In genomic region chr5:16855475-16855874, GRCh38 we compare ENCODE assay signal across 8 cellular contexts.
DNase-seq lines count a peak whose midpoint lies in the region; ATAC-seq and TF ChIP-seq lines count a peak whose summit lies in the region.
"Had no signal": no experiment of that assay in that cellular context is flagged by ENCODE, and none has a peak within 500 bp of the region (broad histone marks: within the 10 kb centered on the region; RNA-seq: fewer than 3 reads in every experiment).

No MANE protein-coding gene starts in this region.

- H3K4me3 ChIP-seq in HUES48 (ENCODE audit: low read depth, low read length) = no peak overlapping the region; the same call in 1 of the 2 replicates
- H3K4me3 ChIP-seq in fibroblast of mammary gland (ENCODE audit: control insufficient read depth, low read depth, low read length) = no peak overlapping the region
- no peak overlapping the region for H3K4me3 ChIP-seq in esophagus muscularis mucosa

- no peaks in the 10 kb centered on the region for H3K27me3 ChIP-seq in HUES48 (ENCODE audit: control insufficient read depth, insufficient read depth, low read length)
- H3K27me3 ChIP-seq in esophagus muscularis mucosa = no peaks in the 10 kb centered on the region

- H3K27ac ChIP-seq in HUES48 (ENCODE audit: low read depth, low read length) (peak overlapping the region; percentile 28), esophagus muscularis mucosa (replicated peaks in 1 of 4) (no peak overlapping the region)

- TF ChIP-seq POLR2A in esophagus muscularis mucosa (IDR thresholded peaks at IDR 0.05; ENCODE audit: low read depth) = no peak

- H3K9me3 ChIP-seq in HUES48 (ENCODE audit: control insufficient read depth, insufficient read depth, low read length) = no peaks in the 10 kb centered on the region
- H3K9me3 ChIP-seq in esophagus muscularis mucosa = peaks cover 0 to 9% (median 3%) of the 10 kb centered on the region in 4 donors

- DNase-seq in NCI-H82 treated with DMSO at 0.1 percent for 48 hours (lab: John Stamatoyannopoulos, UW; ENCODE audit: unreplicated experiment) (peak; percentile 92), fibroblast of mammary gland (ENCODE audit: low read depth) (peak; percentile 68), retina (peak; percentile 65), sciatic nerve (ENCODE audit: low spot score) (no peak), esophagus muscularis mucosa (ENCODE audit: extremely low spot score) (no peak)
- DNase-seq in stimulated activated CD4-positive, alpha-beta T cell treated with anti-CD3 and anti-CD28 coated beads, Interleukin-1b, Interleukin-23, amount 100 ng/mL, for 48 hours = no peak
- DNase-seq: activated naive CD4-positive, alpha-beta T cell treated with anti-CD3 and anti-CD28 coated beads, Interleukin-2, amount 10 ng/mL, durations not matched to agents 7 days and 5 days had no signal

- no peak overlapping the region for H3K9ac ChIP-seq in HUES48 (ENCODE audit: low read depth, low read length)

- WGBS in esophagus muscularis mucosa = 37% methylated on average over 5 of the region's 5 CpGs

- H3K4me1 ChIP-seq in HUES48 (ENCODE audit: control insufficient read depth, insufficient read depth, low read length) (peaks cover 31% of the 10 kb centered on the region), esophagus muscularis mucosa (peaks cover 8 to 17% (median 11%) of the 10 kb centered on the region in 4 donors)

- H3K36me3 ChIP-seq in HUES48 (ENCODE audit: control insufficient read depth, insufficient read depth, low read length) = no peaks in the 10 kb centered on the region
- no peaks in the 10 kb centered on the region for H3K36me3 ChIP-seq in esophagus muscularis mucosa

- TF ChIP-seq CTCF in fibroblast of mammary gland (conservative IDR thresholded peaks at IDR 0.05; ENCODE audit: control insufficient read depth, insufficient read depth, low read depth, low read length) (no peak), esophagus muscularis mucosa (IDR thresholded peaks at IDR 0.05) (no peak)

- no peak for TF ChIP-seq EP300 in esophagus muscularis mucosa (IDR thresholded peaks at IDR 0.05)

- intact Hi-C loops in sciatic nerve (cut with DNase I) (no loop called here), esophagus muscularis mucosa (cut with DNase I) (no loop called here)

- no peak for ATAC-seq in sciatic nerve

Comparison
In these comparisons a context has a peak if more than half of its experiments do, and no peak if none do; other contexts are left out.
1. DNase-seq: peak in NCI-H82 treated with DMSO at 0.1 percent for 48 hours (single experiment), fibroblast of mammary gland (single experiment) and retina (single experiment); none in sciatic nerve (single experiment), esophagus muscularis mucosa (single experiment) and stimulated activated CD4-positive, alpha-beta T cell treated with anti-CD3 and anti-CD28 coated beads, Interleukin-1b, Interleukin-23, amount 100 ng/mL, for 48 hours (single experiment).